Comparison of ENCODE assay signal across 29 cellular contexts in genomic region chr18:75156831-75157230, GRCh38.
"Had no signal": no experiment of that assay in that cellular context is flagged by ENCODE, and none has a peak within 500 bp of the region (broad histone marks: within the 10 kb centered on the region; RNA-seq: fewer than 3 reads in every experiment).

No MANE protein-coding gene starts in this region.

- H3K9me3 ChIP-seq: neutrophil, pancreas, prostate gland, right lobe of liver, suprapubic skin, testis, upper lobe of left lung, vagina had no signal

- H3K36me3 ChIP-seq: neutrophil, pancreas, prostate gland, right lobe of liver, sigmoid colon, suprapubic skin, tibial artery, upper lobe of left lung, vagina had no signal

- H3K27me3 Mint-ChIP-seq: stimulated activated naive CD8-positive, alpha-beta T cell treated with anti-CD3 and anti-CD28 coated beads, Interleukin-15, amount 100 ng/mL, for 72 hours had no signal

- H3K27me3 ChIP-seq: pancreas, right lobe of liver, sigmoid colon, suprapubic skin, testis, upper lobe of left lung, vagina had no signal

- H3K4me3 ChIP-seq: pancreas, prostate gland, right lobe of liver, sigmoid colon, suprapubic skin, testis, tibial artery, upper lobe of left lung, vagina had no signal

- H3K27ac ChIP-seq: neutrophil, pancreas, prostate gland, right lobe of liver, sigmoid colon, suprapubic skin, testis, tibial artery, upper lobe of left lung, vagina had no signal

- H3K27ac Mint-ChIP-seq: naive thymus-derived CD8-positive, alpha-beta T cell; natural killer cell treated with Interleukin-12 subunit alpha and Interleukin-12 subunit beta and Interleukin-15 and Interleukin-18, amount 100 ng/mL, for 72 hours; nephron progenitor cell; stimulated activated memory B cell treated with anti-CD40 and anti-IgM and Interleukin-4, amounts not matched to agents 10 μg/mL and 1 μg/mL and 100 μg/mL, for 72 hours; stimulated activated naive CD8-positive, alpha-beta T cell treated with anti-CD3 and anti-CD28 coated beads, Interleukin-15, amount 100 ng/mL, for 72 hours had no signal

- DNase-seq: nephron progenitor cell; nucleus accumbens; pancreas; retina; right cardiac atrium; right lobe of liver; sigmoid colon; small intestine; stimulated activated CD4-positive, alpha-beta T cell treated with anti-CD3 and anti-CD28 coated beads, Interleukin-15, amount 100 ng/mL, for 24 hours; stimulated activated CD4-positive, alpha-beta T cell treated with anti-CD3 and anti-CD28 coated beads, Interleukin-2, amount 100 ng/mL, for 24 hours; stimulated activated CD4-positive, alpha-beta T cell treated with anti-CD3 and anti-CD28 coated beads, Interleukin-2, amount 100 ng/mL, for 48 hours; stimulated activated CD4-positive, alpha-beta T cell treated with anti-CD3 and anti-CD28 coated beads, Interleukin-4, amount 100 ng/mL, for 4 hours; stimulated activated CD8-positive, alpha-beta memory T cell treated with anti-CD3 and anti-CD28 coated beads, Interleukin-4, amount 100 ng/mL, for 48 hours; stimulated activated naive CD4-positive, alpha-beta T cell; stimulated activated naive CD8-positive, alpha-beta T cell treated with anti-CD3 and anti-CD28 coated beads, Interleukin-15, amount 100 ng/mL, for 72 hours; stimulated activated naive CD8-positive, alpha-beta T cell treated with anti-CD3 and anti-CD28 coated beads, Interleukin-15, Interleukin-2, amounts not matched to agents 100 U/mL and 50 U/mL, for 24 hours; substantia nigra; testis; tibial artery; trophoblast cell had no signal

- ATAC-seq: naive thymus-derived CD8-positive, alpha-beta T cell; natural killer cell treated with Interleukin-12 subunit alpha and Interleukin-12 subunit beta and Interleukin-15 and Interleukin-18, amount 100 ng/mL, for 72 hours; pancreas; right cardiac atrium; right lobe of liver; stimulated activated memory B cell treated with anti-CD40 and anti-IgM and Interleukin-4, amounts not matched to agents 10 μg/mL and 1 μg/mL and 100 μg/mL, for 72 hours; stimulated activated naive CD8-positive, alpha-beta T cell treated with anti-CD3 and anti-CD28 coated beads, Interleukin-15, amount 100 ng/mL, for 72 hours; stimulated activated naive CD8-positive, alpha-beta T cell treated with anti-CD3 and anti-CD28 coated beads, Interleukin-15, Interleukin-2, amounts not matched to agents 100 U/mL and 50 U/mL, for 24 hours had no signal

- H3K4me3 Mint-ChIP-seq: naive thymus-derived CD8-positive, alpha-beta T cell; natural killer cell treated with Interleukin-12 subunit alpha and Interleukin-12 subunit beta and Interleukin-15 and Interleukin-18, amount 100 ng/mL, for 72 hours; nephron progenitor cell; neural crest cell; stimulated activated memory B cell treated with anti-CD40 and anti-IgM and Interleukin-4, amounts not matched to agents 10 μg/mL and 1 μg/mL and 100 μg/mL, for 72 hours; stimulated activated naive CD8-positive, alpha-beta T cell treated with anti-CD3 and anti-CD28 coated beads, Interleukin-15, amount 100 ng/mL, for 72 hours had no signal

- H3K4me1 ChIP-seq: pancreas, prostate gland, right lobe of liver, suprapubic skin, testis, vagina had no signal
